ENCODE assay signal across 33 cellular contexts in genomic region chr2:10819714-10820314, GRCh38.
"Had no signal": no experiment of that assay in that cellular context is flagged by ENCODE, and none has a peak within 500 bp of the region (broad histone marks: within the 10 kb centered on the region; RNA-seq: fewer than 3 reads in every experiment).

No MANE protein-coding gene starts in this region.

- H3K36me3 ChIP-seq: MG63 had no signal

- H3K4me3 ChIP-seq: MG63 had no signal

- DNase-seq: Karpas-422, Kasumi-1, MG63, MM.1S, MV-4-11, NCI-H1048, NCI-H1092, NCI-H1092 treated with DMSO at 0.1 percent for 48 hours, NCI-H1105, NCI-H1105 treated with DMSO at 0.1 percent for 48 hours, NCI-H1417, NCI-H1417 treated with DMSO at 0.1 percent for 48 hours, NCI-H1436, NCI-H1436 treated with DMSO at 0.1 percent for 48 hours, NCI-H146, NCI-H1694, NCI-H1694 treated with DMSO at 0.1 percent for 48 hours, NCI-H187, NCI-H1930, NCI-H2029, NCI-H2029 treated with DMSO at 0.1 percent for 48 hours, NCI-H2081, NCI-H2081 treated with DMSO at 0.1 percent for 48 hours, NCI-H2107, NCI-H2171, NCI-H2171 treated with DMSO at 0.1 percent for 48 hours, NCI-H2227 treated with DMSO at 0.1 percent for 48 hours, NCI-H226, NCI-H345, NCI-H446 treated with DMSO at 0.1 percent for 48 hours, NCI-H510A, NCI-H510A treated with DMSO at 0.1 percent for 48 hours, NCI-H524 had no signal

- H3K27me3 ChIP-seq: MG63 had no signal

- H3K9me3 ChIP-seq: MG63 had no signal
